Comparison of ENCODE assay signal across 2 cellular contexts in the genomic region with DNA sequence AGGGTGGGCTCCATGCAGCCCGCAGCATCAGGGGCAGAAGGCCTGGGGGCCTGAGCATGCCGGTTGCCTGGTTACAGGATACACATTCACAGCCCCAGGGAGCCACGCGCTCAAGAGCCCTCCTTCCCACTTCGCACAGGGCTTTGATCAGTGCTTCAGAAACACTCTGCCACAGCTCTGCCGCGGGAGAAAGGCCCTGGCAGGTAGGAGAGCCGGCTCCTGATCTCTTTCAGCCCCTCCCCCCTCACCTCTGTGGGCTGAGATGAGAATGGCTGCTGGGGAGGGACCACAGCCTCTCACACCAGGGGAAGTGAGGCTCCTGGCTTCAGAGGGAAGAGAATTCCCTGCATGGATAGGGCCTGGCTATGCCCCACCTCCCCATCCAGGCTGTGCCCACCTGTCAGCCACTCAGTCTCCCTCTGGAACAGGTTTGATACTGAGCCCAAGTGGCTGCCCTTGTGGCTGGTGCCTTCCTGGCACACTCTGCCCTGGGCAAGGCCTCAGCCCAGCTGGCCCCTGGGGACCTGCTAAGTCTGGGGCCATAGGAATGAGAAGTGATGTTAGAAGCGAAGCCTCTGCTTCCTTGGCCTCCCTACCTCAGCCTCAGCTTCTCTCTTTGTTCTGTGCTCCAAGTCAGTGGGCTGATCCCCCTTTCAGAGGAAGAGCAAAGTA.
TF ChIP-seq lines count a peak whose summit lies in the region.

No MANE protein-coding gene starts in this region.

TF ChIP-seq in SK-N-SH, 30 proteins besides CTCF, POLR2A, EP300 and RAD21 (continued from another document):
- TF ChIP-seq, protein P1, sequence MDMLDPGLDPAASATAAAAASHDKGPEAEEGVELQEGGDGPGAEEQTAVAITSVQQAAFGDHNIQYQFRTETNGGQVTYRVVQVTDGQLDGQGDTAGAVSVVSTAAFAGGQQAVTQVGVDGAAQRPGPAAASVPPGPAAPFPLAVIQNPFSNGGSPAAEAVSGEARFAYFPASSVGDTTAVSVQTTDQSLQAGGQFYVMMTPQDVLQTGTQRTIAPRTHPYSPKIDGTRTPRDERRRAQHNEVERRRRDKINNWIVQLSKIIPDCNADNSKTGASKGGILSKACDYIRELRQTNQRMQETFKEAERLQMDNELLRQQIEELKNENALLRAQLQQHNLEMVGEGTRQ (IDR thresholded peaks at IDR 0.05; ENCODE audit: borderline replicate concordance, low read depth, low read length) = no peak
- TF ChIP-seq RFX5 (IDR thresholded peaks at IDR 0.05; ENCODE audit: low read length) (no peak), NFIC (IDR thresholded peaks at IDR 0.05; ENCODE audit: borderline replicate concordance) (no peak), MXI1 (IDR thresholded peaks at IDR 0.05; ENCODE audit: low read depth, low read length) (no peak), SMC3 (IDR thresholded peaks at IDR 0.05; ENCODE audit: low read depth, low read length) (no peak), ELF1 (IDR thresholded peaks at IDR 0.05) (no peak)
- TF ChIP-seq, protein P2, sequence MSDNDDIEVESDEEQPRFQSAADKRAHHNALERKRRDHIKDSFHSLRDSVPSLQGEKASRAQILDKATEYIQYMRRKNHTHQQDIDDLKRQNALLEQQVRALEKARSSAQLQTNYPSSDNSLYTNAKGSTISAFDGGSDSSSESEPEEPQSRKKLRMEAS (IDR thresholded peaks at IDR 0.05; ENCODE audit: low read depth) = no peak
- TF ChIP-seq, protein P3, sequence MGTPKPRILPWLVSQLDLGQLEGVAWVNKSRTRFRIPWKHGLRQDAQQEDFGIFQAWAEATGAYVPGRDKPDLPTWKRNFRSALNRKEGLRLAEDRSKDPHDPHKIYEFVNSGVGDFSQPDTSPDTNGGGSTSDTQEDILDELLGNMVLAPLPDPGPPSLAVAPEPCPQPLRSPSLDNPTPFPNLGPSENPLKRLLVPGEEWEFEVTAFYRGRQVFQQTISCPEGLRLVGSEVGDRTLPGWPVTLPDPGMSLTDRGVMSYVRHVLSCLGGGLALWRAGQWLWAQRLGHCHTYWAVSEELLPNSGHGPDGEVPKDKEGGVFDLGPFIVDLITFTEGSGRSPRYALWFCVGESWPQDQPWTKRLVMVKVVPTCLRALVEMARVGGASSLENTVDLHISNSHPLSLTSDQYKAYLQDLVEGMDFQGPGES (IDR thresholded peaks at IDR 0.05; ENCODE audit: low read depth, low read length) = no peak

TF ChIP-seq in SK-N-SH treated with all-trans-retinoic acid at 6 μM for 48 hours, 23 proteins besides CTCF, POLR2A, EP300 and RAD21 (continued from another document):
- TF ChIP-seq CSDC2 (CRISPR knock-in tag; IDR thresholded peaks at IDR 0.05) = no peak
- TF ChIP-seq ZFP30 (CRISPR knock-in tag; IDR thresholded peaks at IDR 0.05) = no peak
- no peak for TF ChIP-seq PPARA (CRISPR knock-in tag; IDR thresholded peaks at IDR 0.05; ENCODE audit: borderline replicate concordance)
- TF ChIP-seq RARB (CRISPR knock-in tag; IDR thresholded peaks at IDR 0.05) = no peak
- TF ChIP-seq, protein P4, sequence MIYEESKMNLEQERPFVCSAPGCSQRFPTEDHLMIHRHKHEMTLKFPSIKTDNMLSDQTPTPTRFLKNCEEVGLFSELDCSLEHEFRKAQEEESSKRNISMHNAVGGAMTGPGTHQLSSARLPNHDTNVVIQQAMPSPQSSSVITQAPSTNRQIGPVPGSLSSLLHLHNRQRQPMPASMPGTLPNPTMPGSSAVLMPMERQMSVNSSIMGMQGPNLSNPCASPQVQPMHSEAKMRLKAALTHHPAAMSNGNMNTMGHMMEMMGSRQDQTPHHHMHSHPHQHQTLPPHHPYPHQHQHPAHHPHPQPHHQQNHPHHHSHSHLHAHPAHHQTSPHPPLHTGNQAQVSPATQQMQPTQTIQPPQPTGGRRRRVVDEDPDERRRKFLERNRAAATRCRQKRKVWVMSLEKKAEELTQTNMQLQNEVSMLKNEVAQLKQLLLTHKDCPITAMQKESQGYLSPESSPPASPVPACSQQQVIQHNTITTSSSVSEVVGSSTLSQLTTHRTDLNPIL (CRISPR knock-in tag; IDR thresholded peaks at IDR 0.05; ENCODE audit: low read depth) = no peak
- no peak for TF ChIP-seq ESRRG (CRISPR knock-in tag; IDR thresholded peaks at IDR 0.05)
- TF ChIP-seq ISL1 (CRISPR knock-in tag; IDR thresholded peaks at IDR 0.05) = no peak
- no peak for TF ChIP-seq OSR1 (CRISPR knock-in tag; IDR thresholded peaks at IDR 0.05)
- TF ChIP-seq ZNF70 (CRISPR knock-in tag; IDR thresholded peaks at IDR 0.05) = no peak
- TF ChIP-seq, protein P5, sequence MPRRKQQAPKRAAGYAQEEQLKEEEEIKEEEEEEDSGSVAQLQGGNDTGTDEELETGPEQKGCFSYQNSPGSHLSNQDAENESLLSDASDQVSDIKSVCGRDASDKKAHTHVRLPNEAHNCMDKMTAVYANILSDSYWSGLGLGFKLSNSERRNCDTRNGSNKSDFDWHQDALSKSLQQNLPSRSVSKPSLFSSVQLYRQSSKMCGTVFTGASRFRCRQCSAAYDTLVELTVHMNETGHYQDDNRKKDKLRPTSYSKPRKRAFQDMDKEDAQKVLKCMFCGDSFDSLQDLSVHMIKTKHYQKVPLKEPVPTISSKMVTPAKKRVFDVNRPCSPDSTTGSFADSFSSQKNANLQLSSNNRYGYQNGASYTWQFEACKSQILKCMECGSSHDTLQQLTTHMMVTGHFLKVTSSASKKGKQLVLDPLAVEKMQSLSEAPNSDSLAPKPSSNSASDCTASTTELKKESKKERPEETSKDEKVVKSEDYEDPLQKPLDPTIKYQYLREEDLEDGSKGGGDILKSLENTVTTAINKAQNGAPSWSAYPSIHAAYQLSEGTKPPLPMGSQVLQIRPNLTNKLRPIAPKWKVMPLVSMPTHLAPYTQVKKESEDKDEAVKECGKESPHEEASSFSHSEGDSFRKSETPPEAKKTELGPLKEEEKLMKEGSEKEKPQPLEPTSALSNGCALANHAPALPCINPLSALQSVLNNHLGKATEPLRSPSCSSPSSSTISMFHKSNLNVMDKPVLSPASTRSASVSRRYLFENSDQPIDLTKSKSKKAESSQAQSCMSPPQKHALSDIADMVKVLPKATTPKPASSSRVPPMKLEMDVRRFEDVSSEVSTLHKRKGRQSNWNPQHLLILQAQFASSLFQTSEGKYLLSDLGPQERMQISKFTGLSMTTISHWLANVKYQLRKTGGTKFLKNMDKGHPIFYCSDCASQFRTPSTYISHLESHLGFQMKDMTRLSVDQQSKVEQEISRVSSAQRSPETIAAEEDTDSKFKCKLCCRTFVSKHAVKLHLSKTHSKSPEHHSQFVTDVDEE (CRISPR knock-in tag; IDR thresholded peaks at IDR 0.05) = no peak
- TF ChIP-seq, protein P6, sequence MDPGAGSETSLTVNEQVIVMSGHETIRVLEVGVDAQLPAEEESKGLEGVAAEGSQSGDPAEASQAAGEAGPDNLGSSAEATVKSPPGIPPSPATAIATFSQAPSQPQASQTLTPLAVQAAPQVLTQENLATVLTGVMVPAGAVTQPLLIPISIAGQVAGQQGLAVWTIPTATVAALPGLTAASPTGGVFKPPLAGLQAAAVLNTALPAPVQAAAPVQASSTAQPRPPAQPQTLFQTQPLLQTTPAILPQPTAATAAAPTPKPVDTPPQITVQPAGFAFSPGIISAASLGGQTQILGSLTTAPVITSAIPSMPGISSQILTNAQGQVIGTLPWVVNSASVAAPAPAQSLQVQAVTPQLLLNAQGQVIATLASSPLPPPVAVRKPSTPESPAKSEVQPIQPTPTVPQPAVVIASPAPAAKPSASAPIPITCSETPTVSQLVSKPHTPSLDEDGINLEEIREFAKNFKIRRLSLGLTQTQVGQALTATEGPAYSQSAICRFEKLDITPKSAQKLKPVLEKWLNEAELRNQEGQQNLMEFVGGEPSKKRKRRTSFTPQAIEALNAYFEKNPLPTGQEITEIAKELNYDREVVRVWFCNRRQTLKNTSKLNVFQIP (CRISPR knock-in tag; IDR thresholded peaks at IDR 0.05; ENCODE audit: borderline replicate concordance, low read depth) = no peak
- no peak for TF ChIP-seq ARNTL (CRISPR knock-in tag; IDR thresholded peaks at IDR 0.05; ENCODE audit: borderline replicate concordance, low read depth)
